ENCODE assay signal across 19 cellular contexts in the genomic region with DNA sequence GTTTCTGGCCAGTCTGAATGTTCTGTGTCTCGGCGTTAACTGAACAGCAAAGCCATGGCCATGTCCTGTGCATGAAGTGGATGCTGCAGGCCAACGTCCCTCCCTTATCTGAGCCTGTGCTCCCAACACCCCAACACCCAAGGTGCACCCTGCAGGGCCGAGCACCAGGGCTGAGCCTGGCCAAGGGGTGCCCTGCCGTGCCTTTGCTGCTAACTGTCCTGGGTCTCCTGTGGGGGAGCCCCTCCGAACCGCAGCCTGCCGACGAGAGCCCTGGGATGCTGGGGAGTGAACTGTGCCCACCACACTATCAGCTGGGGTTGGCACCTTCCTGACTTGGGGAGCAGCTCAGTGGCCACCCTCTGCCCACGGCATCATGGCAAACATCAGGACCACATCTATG.
"Had no signal": no experiment of that assay in that cellular context is flagged by ENCODE, and none has a peak within 500 bp of the region (broad histone marks: within the 10 kb centered on the region; RNA-seq: fewer than 3 reads in every experiment).

No MANE protein-coding gene starts in this region.

- H3K9me3 Mint-ChIP-seq: dendritic cell treated with granulocyte-macrophage colony-stimulating factor and Interleukin-4, amounts not matched to agents 40 ng/mL and 50 ng/mL, for 4 days; effector memory CD8-positive, alpha-beta T cell; naive B cell; nephron; type B pancreatic cell had no signal

- ATAC-seq: effector memory CD8-positive, alpha-beta T cell; stimulated activated naive CD8-positive, alpha-beta T cell treated with anti-CD3 and anti-CD28 coated beads, Interleukin-15, Interleukin-2, amounts not matched to agents 100 U/mL and 50 U/mL, for 24 hours had no signal

- FAIRE-seq: colon, small intestine, urothelium cell line had no signal

- H3K4me3 Mint-ChIP-seq: dendritic cell treated with granulocyte-macrophage colony-stimulating factor and Interleukin-4, amounts not matched to agents 40 ng/mL and 50 ng/mL, for 4 days; effector memory CD8-positive, alpha-beta T cell; nephron; type B pancreatic cell had no signal

- H3K4me2 ChIP-seq: hepatocyte had no signal

- H3K9me3 ChIP-seq: esophagus squamous epithelium, ovary, right atrium auricular region, suprapubic skin, thyroid gland had no signal

- DNase-seq: effector memory CD8-positive, alpha-beta T cell; esophagus squamous epithelium; foreskin melanocyte; head of caudate nucleus; mesendoderm; naive B cell; small intestine; stimulated activated CD4-positive, alpha-beta T cell treated with anti-CD3 and anti-CD28 coated beads, Interleukin-2, amount 100 ng/mL, for 48 hours; stimulated activated naive CD8-positive, alpha-beta T cell treated with anti-CD3 and anti-CD28 coated beads, Interleukin-15, Interleukin-2, amounts not matched to agents 100 U/mL and 50 U/mL, for 24 hours; thyroid gland had no signal

- H3K27me3 Mint-ChIP-seq: dendritic cell treated with granulocyte-macrophage colony-stimulating factor and Interleukin-4, amounts not matched to agents 40 ng/mL and 50 ng/mL, for 4 days; effector memory CD8-positive, alpha-beta T cell; naive B cell; type B pancreatic cell had no signal

- H3K4me3 ChIP-seq: esophagus squamous epithelium, hepatocyte, ovary, right atrium auricular region, suprapubic skin, thyroid gland had no signal

- H3K36me3 ChIP-seq: ovary had no signal

- H3K36me3 Mint-ChIP-seq: naive B cell had no signal

- H3K4me1 Mint-ChIP-seq: nephron had no signal

- H3K27me3 ChIP-seq: esophagus squamous epithelium, hepatocyte, ovary, right atrium auricular region, suprapubic skin, thyroid gland had no signal

- H2AFZ ChIP-seq: hepatocyte had no signal

- H3K27ac ChIP-seq: esophagus squamous epithelium, hepatocyte, ovary, right atrium auricular region, suprapubic skin, thyroid gland had no signal

- H3K4me1 ChIP-seq: right atrium auricular region, thyroid gland had no signal

- H3K79me2 ChIP-seq: hepatocyte had no signal

- H3K27ac Mint-ChIP-seq: dendritic cell treated with granulocyte-macrophage colony-stimulating factor and Interleukin-4, amounts not matched to agents 40 ng/mL and 50 ng/mL, for 4 days; effector memory CD8-positive, alpha-beta T cell; nephron; type B pancreatic cell had no signal
